28 cellular contexts compared by ENCODE assay signal in the genomic region with DNA sequence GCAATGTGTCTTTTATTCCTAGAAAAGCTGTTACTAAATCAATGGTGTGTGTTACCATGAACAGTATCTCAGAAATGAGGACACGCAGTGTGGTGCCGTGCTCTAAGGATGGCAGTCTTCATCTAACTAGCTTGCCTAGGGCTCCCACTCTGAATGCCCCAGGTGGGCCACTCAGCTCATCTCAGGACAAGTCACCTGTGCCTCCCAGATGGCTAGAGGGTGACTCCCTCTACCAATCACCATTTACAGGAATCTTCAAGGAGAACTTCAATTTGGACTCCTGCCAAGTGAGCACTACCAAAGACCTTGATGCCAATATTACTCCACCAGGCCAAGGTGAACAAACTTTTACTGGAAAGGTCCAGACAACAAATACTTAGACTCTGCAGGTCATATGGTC.
"Had no signal": no experiment of that assay in that cellular context is flagged by ENCODE, and none has a peak within 500 bp of the region (broad histone marks: within the 10 kb centered on the region; RNA-seq: fewer than 3 reads in every experiment).

No MANE protein-coding gene starts in this region.

- H3K4me3 ChIP-seq: colonic mucosa, coronary artery, dorsolateral prefrontal cortex, esophagus muscularis mucosa, esophagus squamous epithelium, gastrocnemius medialis, gastroesophageal sphincter, heart left ventricle, heart right ventricle had no signal

- ATAC-seq: effector memory CD8-positive, alpha-beta T cell; esophagus mucosa; foreskin keratinocyte; gastrocnemius medialis; gastroesophageal sphincter; heart left ventricle; heart right ventricle had no signal

- H3K9me3 ChIP-seq: colonic mucosa, esophagus muscularis mucosa, esophagus squamous epithelium, gastrocnemius medialis, heart right ventricle had no signal

- H3K4me1 ChIP-seq: colonic mucosa, gastrocnemius medialis had no signal

- FAIRE-seq: colon, endometrium, endothelial cell of umbilical vein, frontal cortex had no signal

- H3K36me3 ChIP-seq: colonic mucosa, esophagus muscularis mucosa, esophagus squamous epithelium, gastrocnemius medialis, gastroesophageal sphincter, heart left ventricle, heart right ventricle had no signal

- H3K27me3 ChIP-seq: colonic mucosa, esophagus muscularis mucosa, esophagus squamous epithelium, foreskin keratinocyte, gastroesophageal sphincter had no signal

- DNase-seq: colonic mucosa; cortex of kidney; dermis blood vessel endothelial cell; dorsolateral prefrontal cortex; effector CD4-positive, alpha-beta T cell; effector CD8-positive, alpha-beta T cell; effector memory CD4-positive, alpha-beta T cell; effector memory CD8-positive, alpha-beta T cell; endodermal cell; erythroblast; esophagus squamous epithelium; foreskin fibroblast; foreskin keratinocyte; foreskin melanocyte; gastrocnemius medialis; glutamatergic neuron; head of caudate nucleus; heart left ventricle; heart right ventricle had no signal

- H3K27ac ChIP-seq: colonic mucosa, coronary artery, dorsolateral prefrontal cortex, epithelial cell of prostate, esophagus muscularis mucosa, foreskin keratinocyte, gastrocnemius medialis, gastroesophageal sphincter, heart left ventricle, heart right ventricle had no signal
